Comparison of ENCODE assay signal across 8 cellular contexts in genomic region chr18:2572144-2572682, GRCh38. TPM values are rescaled to one million over a fixed set of nuclear protein-coding genes. Genes with fewer than 3 reads are reported as not detected.
DNase-seq lines count a peak whose midpoint lies in the region; TF ChIP-seq lines count a peak whose summit lies in the region.

No MANE protein-coding gene starts in this region.

- TF ChIP-seq CTCF in H9 (conservative IDR thresholded peaks at IDR 0.05), result no peak

- peak overlapping the region; percentile 94 for H3K4me2 ChIP-seq in H9 (ENCODE audit: insufficient read depth, insufficient read length, low read length)

- H3K4me3 ChIP-seq in iPS-20b (ENCODE audit: low read length), result peak overlapping the region; percentile 98

- H3K9me3 Mint-ChIP-seq in H9, result no peaks in the 10 kb centered on the region; a peak in 1 of 5 replicates

- peaks cover 27 to 29% of the 10 kb centered on the region in 2 experiments for H3K4me1 Mint-ChIP-seq in H9

- H3K79me2 ChIP-seq in H9 (ENCODE audit: insufficient read depth, low read length), result peaks cover 20% of the 10 kb centered on the region; the same call in 1 of the 2 replicates

- H3K27ac Mint-ChIP-seq in H9, result peak overlapping the region; percentile 99; a peak in 6 of 7 replicates

- no peak overlapping the region for H3K4ac ChIP-seq in H9 (ENCODE audit: low read depth, low read length)

- H3K27me3 ChIP-seq in H9 (ENCODE audit: insufficient read depth, low read length), result no peaks in the 10 kb centered on the region
- H3K27me3 ChIP-seq in iPS-20b (ENCODE audit: insufficient read depth, low read length), result no peaks in the 10 kb centered on the region

- H2BK120ac ChIP-seq in H9 (ENCODE audit: low read depth, low read length, poor library complexity, severe bottlenecking), result no peak overlapping the region

- DNase-seq in Caki2 (ENCODE audit: low read depth) (peak; percentile 12), H9 (no peak), SW480 (ENCODE audit: low spot score) (peak; percentile 43), GOT3 (lab: John Stamatoyannopoulos, UW) (no peak), NOMO-1 treated with dmso at 0.1 percent for 144 hours (lab: John Stamatoyannopoulos, UW; ENCODE audit: unreplicated experiment) (no peak), NCI-H2196 treated with DMSO at 0.1 percent for 48 hours (lab: John Stamatoyannopoulos, UW; ENCODE audit: unreplicated experiment) (no peak), GM19240 (ENCODE audit: insufficient read length, low spot score) (no peak)

- H4K91ac ChIP-seq in H9 (ENCODE audit: insufficient read length, low read depth, low read length), result no peak overlapping the region

- H3K27me3 Mint-ChIP-seq in H9 (ENCODE audit: low read depth), result no peaks in the 10 kb centered on the region

- peaks cover 3% of the 10 kb centered on the region for H3K79me1 ChIP-seq in H9 (ENCODE audit: insufficient read depth, low read depth, low read length, poor library complexity, severe bottlenecking)

- H3K23ac ChIP-seq in H9 (ENCODE audit: insufficient read length, low read depth, low read length), result no peak overlapping the region

- peaks cover 11 to 30% (median 27%) of the 10 kb centered on the region in 3 experiments; a peak in 6 of 7 replicates for H3K36me3 Mint-ChIP-seq in H9 (ENCODE audit: insufficient read depth in 1 of 3, low read depth in 3 of 3)

- peaks cover 27% of the 10 kb centered on the region for H3K36me3 ChIP-seq in iPS-20b (ENCODE audit: insufficient read depth, low read depth, low read length)

- no peak overlapping the region for H3T11ph ChIP-seq in H9 (ENCODE audit: low read length)

- H2AK5ac ChIP-seq in H9 (ENCODE audit: insufficient read length, low read length), result no peak overlapping the region

- H3K27ac ChIP-seq in H9 (ENCODE audit: insufficient read length, low read depth, low read length), result no peak overlapping the region
- H3K27ac ChIP-seq in iPS-20b (ENCODE audit: low read length), result peak overlapping the region; percentile 10

- peaks cover 14% of the 10 kb centered on the region for H3K23me2 ChIP-seq in H9 (ENCODE audit: insufficient read length, low read depth, low read length, poor library complexity, severe bottlenecking)

- no peaks in the 10 kb centered on the region for H4K20me1 ChIP-seq in H9 (ENCODE audit: control insufficient read depth, insufficient read depth, insufficient read length)

- no peak overlapping the region for H2BK12ac ChIP-seq in H9 (ENCODE audit: insufficient read length, low read depth, low read length)

- H4K8ac ChIP-seq in H9 (replicated peaks; ENCODE audit: insufficient read length, low read depth, low read length), result no peak overlapping the region

- no peak overlapping the region for H4K5ac ChIP-seq in H9 (ENCODE audit: insufficient read length, low read depth, low read length)

- H3K56ac ChIP-seq in H9 (ENCODE audit: insufficient read length, low read depth, low read length), result no peak overlapping the region

- H2BK15ac ChIP-seq in H9 (ENCODE audit: low read depth, low read length), result no peak overlapping the region

- H3K4me1 ChIP-seq in H9 (ENCODE audit: insufficient read depth, low read length), result peaks cover 5% of the 10 kb centered on the region; the same call in 1 of the 2 replicates
- peaks cover 18% of the 10 kb centered on the region for H3K4me1 ChIP-seq in iPS-20b (ENCODE audit: insufficient read depth, low read length)

- H3K18ac ChIP-seq in H9 (ENCODE audit: insufficient read length, low read depth, low read length), result no peak overlapping the region

- in situ Hi-C loops in Caki2 (cut with HindIII; ENCODE audit: low pct_unique_long_range_greater_than_20kb, low sequenced_read_pairs), result no loop called here

- H3K4me3 Mint-ChIP-seq in H9, result peak overlapping the region; percentile 96 to 99

- H2BK20ac ChIP-seq in H9 (ENCODE audit: low read depth, low read length, poor library complexity, severe bottlenecking), result no peak overlapping the region

- H3K14ac ChIP-seq in H9 (ENCODE audit: insufficient read depth, low read length), result no peak overlapping the region

- no peak overlapping the region for H2BK5ac ChIP-seq in H9 (ENCODE audit: insufficient read length, low read length)

- peak overlapping the region; percentile 90 for H3K9ac ChIP-seq in H9 (ENCODE audit: extremely low read depth, insufficient read length, low read length)
- H3K9ac ChIP-seq in iPS-20b (ENCODE audit: low read depth, low read length), result peak overlapping the region; percentile 97

- H2AFZ ChIP-seq in H9 (ENCODE audit: low read length), result no peak overlapping the region

- no peaks in the 10 kb centered on the region for H3K9me3 ChIP-seq in H9 (ENCODE audit: control insufficient read depth, low read depth, low read length)
- no peaks in the 10 kb centered on the region for H3K9me3 ChIP-seq in iPS-20b (ENCODE audit: insufficient read depth, low read depth, low read length)

- WGBS in H9 (ENCODE audit: extremely low coverage, insufficient read length, low lambda C conversion rate), result no CpG with 5 or more reads among the region's 4 CpGs

RNA-seq across cellular contexts. Expression of gene NDC80, which starts 0.9 kb away (rescaled TPM):
- total RNA-seq in Caki2 (2014; rRNA removed; shearing (Covaris generic); ENCODE audit: low replicate concordance), result 24.5 and 34.4 TPM in 2 replicates
- 38.5 and 39.5 TPM in 2 replicates for total RNA-seq in H9 (2021)

RNA-seq across cellular contexts. Expression of gene METTL4, which starts 0.9 kb away (rescaled TPM):
- 8.8 and 14.0 TPM in 2 replicates for total RNA-seq in Caki2 (2014; rRNA removed; shearing (Covaris generic); ENCODE audit: low replicate concordance)
- total RNA-seq in H9 (2021), result 12.4 and 14.2 TPM in 2 replicates

Comparison
In these comparisons a context has a peak if more than half of its experiments do, and no peak if none do; other contexts are left out.
1. DNase-seq: peak in Caki2 (single experiment) and SW480 (single experiment); none in H9 (single experiment), GOT3 (single experiment), NOMO-1 treated with dmso at 0.1 percent for 144 hours (single experiment), NCI-H2196 treated with DMSO at 0.1 percent for 48 hours (single experiment) and GM19240 (single experiment).